22 cellular contexts compared by ENCODE assay signal in genomic region chr2:234971494-234971893, GRCh38. TPM values are rescaled to one million over a fixed set of nuclear protein-coding genes. Genes with fewer than 3 reads are reported as not detected.
A peak's percentile ranks its signal among the peaks of the same experiment; 100 is the strongest.
DNase-seq lines count a peak whose midpoint lies in the region; ATAC-seq and TF ChIP-seq lines count a peak whose summit lies in the region.
"Had no signal": no experiment of that assay in that cellular context is flagged by ENCODE, and none has a peak within 500 bp of the region (broad histone marks: within the 10 kb centered on the region; RNA-seq: fewer than 3 reads in every experiment).

No MANE protein-coding gene starts in this region.

- in situ Hi-C loops in astrocyte of the spinal cord (cut with HindIII; ENCODE audit: low sequenced_read_pairs) (no loop called here), G401 (cut with HindIII; ENCODE audit: low sequenced_read_pairs) (no loop called here)

- H2BK15ac ChIP-seq in mesenchymal stem cell (ENCODE audit: low read depth, poor library complexity, severe bottlenecking), result no peak overlapping the region

- no peak for TF ChIP-seq RAD21 in Ishikawa (IDR thresholded peaks at IDR 0.05; ENCODE audit: low read depth)

- H3K9me2 ChIP-seq in hepatocyte (replicated peaks; ENCODE audit: insufficient read depth), result no peaks in the 10 kb centered on the region

- H2AFZ ChIP-seq in mesenchymal stem cell (ENCODE audit: low read depth, low read length) (no peak overlapping the region), hepatocyte (no peak overlapping the region)

- no peak overlapping the region for H3K9ac ChIP-seq in mesenchymal stem cell (ENCODE audit: low read length)
- H3K9ac ChIP-seq: BLaER1 had no signal

- H3K4me3 ChIP-seq in A673 (ENCODE audit: low read depth, low read length, poor library complexity, severe bottlenecking) (no peak overlapping the region), astrocyte of the spinal cord (ENCODE audit: low read depth, low read length) (no peak overlapping the region), mesenchymal stem cell (ENCODE audit: insufficient read depth in 1 of 2, low read depth in 1 of 2, low read length in 2 of 2) (no peak overlapping the region), hepatocyte (no peak overlapping the region), testis (no peak overlapping the region)
- H3K4me3 ChIP-seq: A549, BLaER1, GM12878 had no signal

- peaks cover 98% of the 10 kb centered on the region for H3K79me2 ChIP-seq in hepatocyte

- TF ChIP-seq CTCF in A673 (conservative IDR thresholded peaks at IDR 0.05; ENCODE audit: low read depth, low read length) (no peak), astrocyte of the spinal cord (IDR thresholded peaks at IDR 0.05; ENCODE audit: low read depth, low read length) (no peak), hepatocyte (IDR thresholded peaks at IDR 0.05; ENCODE audit: poor library complexity) (no peak), testis (IDR thresholded peaks at IDR 0.05) (no peak)

- TF ChIP-seq POLR2A in testis (IDR thresholded peaks at IDR 0.05), result no peak

- H3K9me3 ChIP-seq in A673 (ENCODE audit: low read depth, low read length, poor library complexity, severe bottlenecking), result no peaks in the 10 kb centered on the region
- H3K9me3 ChIP-seq in mesenchymal stem cell (ENCODE audit: control insufficient read depth, low read length), result no peaks in the 10 kb centered on the region
- no peaks in the 10 kb centered on the region for H3K9me3 ChIP-seq in hepatocyte (ENCODE audit: low read depth)
- no peaks in the 10 kb centered on the region for H3K9me3 ChIP-seq in testis
- H3K9me3 ChIP-seq: A549, BLaER1 had no signal

- no peak overlapping the region for H2BK120ac ChIP-seq in mesenchymal stem cell (ENCODE audit: low read depth, low read length)

- H4K20me1 ChIP-seq in hepatocyte (ENCODE audit: insufficient read depth, poor library complexity, severe bottlenecking), result peaks cover 86% of the 10 kb centered on the region
- H4K20me1 ChIP-seq: BLaER1 had no signal

- H2BK12ac ChIP-seq in mesenchymal stem cell (ENCODE audit: low read length in 2 of 2), result no peak overlapping the region

- POLR2A ChIA-PET in A673 (lab: Charles Lee; ENCODE audit: low non-redundant PET), result interaction anchor here (0.7 kb wide), 1 partner anchor 20 kb away, joined by 4 read pairs; no protein-coding TSS in a partner anchor

- no peak overlapping the region for H3K14ac ChIP-seq in mesenchymal stem cell (ENCODE audit: low read length in 2 of 2)

- peak; percentile 84 for DNase-seq in A673 (ENCODE audit: low spot score)
- DNase-seq in astrocyte of the spinal cord (ENCODE audit: low read depth, low spot score), result peak; percentile 82
- DNase-seq in mesenchymal stem cell, result no peak
- DNase-seq in G401 (ENCODE audit: low spot score), result no peak
- no peak for DNase-seq in hepatocyte (ENCODE audit: low spot score)
- no peak for DNase-seq in testis
- DNase-seq: CD4-positive, alpha-beta memory T cell; DMS153; GOT3; NCI-H1048; NCI-H1436 treated with DMSO at 0.1 percent for 48 hours; NCI-H2081; NCI-H2171 treated with DMSO at 0.1 percent for 48 hours; NCI-H774; OCI-M1; SW 1271 had no signal

- no peak overlapping the region for H4K91ac ChIP-seq in mesenchymal stem cell (ENCODE audit: low read length)

- CTCF ChIA-PET in A673 (lab: Charles Lee), result no interaction called here

- no peak overlapping the region for H3K4ac ChIP-seq in mesenchymal stem cell (ENCODE audit: low read depth in 1 of 2, low read length in 2 of 2)

- no peak overlapping the region for H2AK5ac ChIP-seq in mesenchymal stem cell (ENCODE audit: low read length, severe bottlenecking)

- H3K27me3 ChIP-seq in A673 (replicated peaks; ENCODE audit: insufficient read depth, low read depth, low read length, poor library complexity) (no peaks in the 10 kb centered on the region), mesenchymal stem cell (ENCODE audit: control insufficient read depth in 1 of 2, insufficient read depth in 1 of 2, low read length in 2 of 2) (no peaks in the 10 kb centered on the region), hepatocyte (no peaks in the 10 kb centered on the region), testis (no peaks in the 10 kb centered on the region)
- H3K27me3 ChIP-seq: BLaER1 had no signal

- intact Hi-C loops in A673 (cut with micrococcal nuclease; ENCODE audit: unreplicated experiment), result loop anchor here (10.0 kb wide), 1 partner anchor 417 kb away; no protein-coding TSS in a partner anchor
- intact Hi-C loops in testis (cut with DNase I; ENCODE audit: low total_unique reads), result no loop called here

- H2BK5ac ChIP-seq in mesenchymal stem cell (ENCODE audit: low read depth, low read length, poor library complexity, severe bottlenecking), result no peak overlapping the region

- H4K8ac ChIP-seq in mesenchymal stem cell (ENCODE audit: low read length), result no peak overlapping the region

- H3K23ac ChIP-seq in mesenchymal stem cell (ENCODE audit: low read length in 2 of 2), result no peak overlapping the region

- WGBS in mesenchymal stem cell, result 90% methylated on average over 7 of the region's 7 CpGs
- 95% methylated on average over 7 of the region's 7 CpGs for WGBS in hepatocyte (ENCODE audit: low lambda C conversion rate, missing lambda C conversion rate)
- 88 to 91% methylated on average over 7 of the region's 7 CpGs for WGBS in testis, 2 donors

- TF ChIP-seq EP300 in Ishikawa (IDR thresholded peaks at IDR 0.05; ENCODE audit: borderline replicate concordance), result no peak

- no peak overlapping the region for H3K18ac ChIP-seq in mesenchymal stem cell (ENCODE audit: low read depth in 1 of 2, low read length in 2 of 2)

- H3K4me2 ChIP-seq in mesenchymal stem cell (ENCODE audit: low read length, poor library complexity, severe bottlenecking), result no peak overlapping the region
- no peak overlapping the region for H3K4me2 ChIP-seq in hepatocyte
- H3K4me2 ChIP-seq: BLaER1 had no signal

- H3K27ac ChIP-seq in A673 (ENCODE audit: low read depth, low read length, poor library complexity, severe bottlenecking), result no peak overlapping the region
- peak overlapping the region; percentile 78 for H3K27ac ChIP-seq in mesenchymal stem cell (ENCODE audit: low read length, poor library complexity, severe bottlenecking)
- H3K27ac ChIP-seq in hepatocyte, result no peak overlapping the region
- H3K27ac ChIP-seq in testis, result no peak overlapping the region
- H3K27ac ChIP-seq: BLaER1, RWPE1 had no signal

- H3K4me1 ChIP-seq in A673 (ENCODE audit: insufficient read depth, low read length, poor library complexity, severe bottlenecking), result peaks cover 51% of the 10 kb centered on the region
- peaks cover 59% of the 10 kb centered on the region for H3K4me1 ChIP-seq in mesenchymal stem cell (ENCODE audit: control insufficient read depth, insufficient read depth, low read depth, low read length)
- H3K4me1 ChIP-seq in hepatocyte (ENCODE audit: insufficient read depth), result peaks cover 41% of the 10 kb centered on the region
- H3K4me1 ChIP-seq in testis, result peaks cover 40% of the 10 kb centered on the region

- H3K36me3 ChIP-seq in A673 (ENCODE audit: insufficient read depth, low read length, poor library complexity, severe bottlenecking) (no peaks in the 10 kb centered on the region), mesenchymal stem cell (ENCODE audit: control insufficient read depth in 1 of 2, insufficient read depth in 2 of 2, low read depth in 1 of 2, low read length in 2 of 2) (peaks cover 22 to 44% of the 10 kb centered on the region in 2 experiments), hepatocyte (replicated peaks; ENCODE audit: insufficient read depth, low read depth) (no peaks in the 10 kb centered on the region), testis (ENCODE audit: low read depth, missing control alignments) (no peaks in the 10 kb centered on the region)
- H3K36me3 ChIP-seq: BLaER1 had no signal

- no peak for ATAC-seq in HG02840 (IDR thresholded peaks at IDR 0.05; ENCODE audit: low FRiP score, unreplicated experiment)
- ATAC-seq: A549, GM12878 had no signal

- H3K79me1 ChIP-seq in mesenchymal stem cell (replicated peaks; ENCODE audit: low read length, poor library complexity, severe bottlenecking), result no peaks in the 10 kb centered on the region

- BruUV-seq in A673 (replicated peaks; lab: Mats Ljungman, UMichigan), result no TSS peak

TF ChIP-seq in Ishikawa, 13 proteins besides CTCF, POLR2A, EP300 and RAD21:
- TF ChIP-seq USF1 (IDR thresholded peaks at IDR 0.05) (no peak), MAX (IDR thresholded peaks at IDR 0.05) (no peak), NFIC (IDR thresholded peaks at IDR 0.05) (peak; percentile 32; the same call in 1 of the 2 replicates)

RNA-seq across cellular contexts. Expression of gene SH3BP4, which starts 19.7 kb away (rescaled TPM):
- 19.5 and 19.9 TPM in 2 replicates for total RNA-seq in A673 (2021)
- 48.8 TPM for polyA plus RNA-seq in mesenchymal stem cell (2013, experiment 1 of 2)
- polyA plus RNA-seq in mesenchymal stem cell (2013, experiment 2 of 2), result 47.7 TPM
- total RNA-seq in G401 (2014; rRNA removed; shearing (Covaris generic)), result 34.8 and 49.1 TPM in 2 replicates
- total RNA-seq in hepatocyte, result 32.0 and 35.9 TPM in 2 replicates
- polyA plus RNA-seq in hepatocyte, result 20.3 and 23.3 TPM in 2 replicates
- 10 to 100 TPM; 64.4 to 88.5 TPM for total RNA-seq in testis
- 33.3 TPM for polyA plus RNA-seq in testis (ENCODE audit: insufficient read depth, low read depth, low replicate concordance)
- polyA plus RNA-seq: CD4-positive, alpha-beta memory T cell had no signal

Comparison
In these comparisons a context has a peak if more than half of its experiments do, and no peak if none do; other contexts are left out.
1. DNase-seq: peak in A673 (single experiment) and astrocyte of the spinal cord (single experiment); none in mesenchymal stem cell (single experiment), G401 (single experiment), hepatocyte (single experiment) and testis (single experiment).